In the genomic region with DNA sequence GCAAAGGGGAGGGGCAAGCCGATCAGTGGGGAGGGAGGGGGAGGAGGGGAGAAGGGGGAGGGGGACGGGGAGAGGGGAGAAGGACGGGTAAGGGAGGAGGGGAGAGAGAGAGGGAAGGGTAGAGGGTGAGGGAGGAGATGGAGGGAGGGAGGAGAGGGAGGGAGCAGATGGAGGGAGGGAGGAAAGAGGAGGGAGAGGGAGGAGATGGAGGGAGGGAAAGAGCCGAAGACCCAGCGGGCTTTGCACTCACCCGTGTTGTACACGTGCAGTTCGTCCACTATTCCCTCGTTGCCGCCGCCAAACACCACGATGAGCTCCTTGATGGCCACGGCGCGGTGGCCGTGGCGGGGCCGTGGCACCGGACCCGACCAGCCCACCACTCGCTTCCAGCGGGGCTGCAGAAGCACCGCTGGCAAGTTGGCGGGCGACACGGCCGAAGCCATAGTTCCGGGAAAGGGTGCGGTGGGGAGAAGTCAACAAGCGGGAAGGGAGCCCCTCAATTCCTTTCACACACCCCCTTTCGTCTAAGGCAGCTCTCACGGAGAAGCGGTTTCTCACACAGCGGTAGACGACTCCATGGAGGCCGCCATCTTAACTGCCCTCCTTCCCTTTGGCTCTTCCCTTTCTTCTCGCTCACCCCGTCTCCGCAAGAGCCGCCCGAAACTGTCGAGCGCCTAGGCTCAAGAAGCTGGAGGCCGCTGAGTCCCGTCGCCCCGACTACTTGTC, we compare ENCODE assay signal across 8 cellular contexts. TPM values are rescaled to one million over a fixed set of nuclear protein-coding genes. Genes with fewer than 3 reads are reported as not detected.
DNase-seq lines count a peak whose midpoint lies in the region; ATAC-seq, FAIRE-seq and TF ChIP-seq lines count a peak whose summit lies in the region.

No MANE protein-coding gene starts in this region.

- peak overlapping the region; percentile 100 for H3K4me3 Mint-ChIP-seq in activated naive CD4-positive, alpha-beta T cell treated with anti-CD3 and anti-CD28 coated beads, Interleukin-2, amount 10 ng/mL, durations not matched to agents 7 days and 5 days
- peak overlapping the region; percentile 100 for H3K4me3 Mint-ChIP-seq in stimulated activated memory B cell treated with anti-CD40 and anti-IgM and Interleukin-4, amounts not matched to agents 10 μg/mL and 1 μg/mL and 100 μg/mL, for 72 hours

- intact Hi-C loops in Panc1 (cut with micrococcal nuclease; ENCODE audit: unreplicated experiment) = no loop called here
- intact Hi-C loops in kidney (cut with DNase I) = no loop called here

- H3K9ac ChIP-seq in kidney (ENCODE audit: low read length in 2 of 2) = peak overlapping the region; percentile 58 to 81

- H3K27me3 ChIP-seq in Panc1 (ENCODE audit: control insufficient read depth, insufficient read depth, low read length) = no peaks in the 10 kb centered on the region

- no peaks in the 10 kb centered on the region for H3K27me3 Mint-ChIP-seq in activated naive CD4-positive, alpha-beta T cell treated with anti-CD3 and anti-CD28 coated beads, Interleukin-2, amount 10 ng/mL, durations not matched to agents 7 days and 5 days
- no peaks in the 10 kb centered on the region for H3K27me3 Mint-ChIP-seq in stimulated activated memory B cell treated with anti-CD40 and anti-IgM and Interleukin-4, amounts not matched to agents 10 μg/mL and 1 μg/mL and 100 μg/mL, for 72 hours

- peak overlapping the region; percentile 95 to 98 for H3K4me3 ChIP-seq in Panc1 (ENCODE audit: low read depth in 2 of 2, low read length in 2 of 2)
- H3K4me3 ChIP-seq in cardiac fibroblast (replicated peaks in 1 of 2; ENCODE audit: low read depth in 2 of 2, low read length in 2 of 2) = peak overlapping the region; percentile 80 to 83
- peak overlapping the region; percentile 83 to 88 for H3K4me3 ChIP-seq in kidney (ENCODE audit: low read length in 2 of 2)

- H3K9me3 Mint-ChIP-seq in activated naive CD4-positive, alpha-beta T cell treated with anti-CD3 and anti-CD28 coated beads, Interleukin-2, amount 10 ng/mL, durations not matched to agents 7 days and 5 days = no peaks in the 10 kb centered on the region
- H3K9me3 Mint-ChIP-seq in stimulated activated memory B cell treated with anti-CD40 and anti-IgM and Interleukin-4, amounts not matched to agents 10 μg/mL and 1 μg/mL and 100 μg/mL, for 72 hours = no peaks in the 10 kb centered on the region

- H3K27ac ChIP-seq in Panc1 (ENCODE audit: low read length) (peak overlapping the region; percentile 99), kidney (ENCODE audit: low read depth in 2 of 2, low read length in 2 of 2) (peak overlapping the region; percentile 99 to 100)

- no peak for TF ChIP-seq CTCF in Panc1 (IDR thresholded peaks at IDR 0.05)
- no peak for TF ChIP-seq CTCF in cardiac fibroblast (IDR thresholded peaks at IDR 0.05; ENCODE audit: low read depth, low read length)
- no peak for TF ChIP-seq CTCF in kidney (IDR thresholded peaks at IDR 0.05; ENCODE audit: borderline replicate concordance, extremely low read depth, insufficient read depth)

- CTCF ChIA-PET in activated naive CD4-positive, alpha-beta T cell treated with anti-CD3 and anti-CD28 coated beads, Interleukin-2, amount 10 ng/mL, durations not matched to agents 7 days and 5 days (lab: Charles Lee) = interaction anchor here (0.9 kb wide), 1 partner anchor 11 kb away, joined by 4 read pairs; no protein-coding TSS in a partner anchor
- CTCF ChIA-PET in Panc1 (lab: Charles Lee) = interaction anchor here (0.7 kb wide), 2 partner anchors 48 to 480 kb away, joined by 3 read pairs; no protein-coding TSS in a partner anchor

- in situ Hi-C loops in Panc1 (cut with HindIII; ENCODE audit: low pct_unique_long_range_greater_than_20kb, low sequenced_read_pairs) = no loop called here

- H3K36me3 Mint-ChIP-seq in activated naive CD4-positive, alpha-beta T cell treated with anti-CD3 and anti-CD28 coated beads, Interleukin-2, amount 10 ng/mL, durations not matched to agents 7 days and 5 days = peaks cover 29% of the 10 kb centered on the region
- peaks cover 33% of the 10 kb centered on the region for H3K36me3 Mint-ChIP-seq in stimulated activated memory B cell treated with anti-CD40 and anti-IgM and Interleukin-4, amounts not matched to agents 10 μg/mL and 1 μg/mL and 100 μg/mL, for 72 hours

- peak; percentile 59 for DNase-seq in activated naive CD4-positive, alpha-beta T cell treated with anti-CD3 and anti-CD28 coated beads, Interleukin-2, amount 10 ng/mL, durations not matched to agents 7 days and 5 days
- no peak for DNase-seq in activated naive CD4-positive, alpha-beta T cell treated with anti-CD3 and anti-CD28 coated beads, Interleukin-2, amount 50 U/mL, for 16 hours
- DNase-seq in Panc1 (ENCODE audit: low read depth, low spot score) (no peak), cardiac fibroblast (ENCODE audit: low read depth in 2 of 2) (peak; percentile 70 to 79), kidney (peak; percentile 86)

- H3K9me3 ChIP-seq in Panc1 (ENCODE audit: control insufficient read depth, insufficient read depth, low read depth, low read length) = no peaks in the 10 kb centered on the region
- no peaks in the 10 kb centered on the region for H3K9me3 ChIP-seq in kidney (ENCODE audit: control insufficient read depth in 1 of 2, low read length in 2 of 2)

- peaks cover 44% of the 10 kb centered on the region for H3K4me1 Mint-ChIP-seq in activated naive CD4-positive, alpha-beta T cell treated with anti-CD3 and anti-CD28 coated beads, Interleukin-2, amount 10 ng/mL, durations not matched to agents 7 days and 5 days
- H3K4me1 Mint-ChIP-seq in stimulated activated memory B cell treated with anti-CD40 and anti-IgM and Interleukin-4, amounts not matched to agents 10 μg/mL and 1 μg/mL and 100 μg/mL, for 72 hours = peaks cover 60% of the 10 kb centered on the region

- FAIRE-seq in kidney (lab: Jason Lieb, UNC) = no peak

- H3K36me3 ChIP-seq in Panc1 (ENCODE audit: control insufficient read depth, insufficient read depth, low read length) (no peaks in the 10 kb centered on the region; the same call in 1 of the 2 replicates), kidney (ENCODE audit: control insufficient read depth in 1 of 2, insufficient read depth in 2 of 2, low read length in 2 of 2) (no peaks in the 10 kb centered on the region)

- peak overlapping the region; percentile 100 for H3K27ac Mint-ChIP-seq in activated naive CD4-positive, alpha-beta T cell treated with anti-CD3 and anti-CD28 coated beads, Interleukin-2, amount 10 ng/mL, durations not matched to agents 7 days and 5 days
- H3K27ac Mint-ChIP-seq in stimulated activated memory B cell treated with anti-CD40 and anti-IgM and Interleukin-4, amounts not matched to agents 10 μg/mL and 1 μg/mL and 100 μg/mL, for 72 hours = peak overlapping the region; percentile 99

- peaks cover 39% of the 10 kb centered on the region for H3K4me1 ChIP-seq in Panc1 (ENCODE audit: control insufficient read depth, insufficient read depth, low read length)
- H3K4me1 ChIP-seq in kidney (ENCODE audit: control insufficient read depth in 1 of 2, insufficient read depth in 1 of 2, low read depth in 1 of 2, low read length in 2 of 2) = peaks cover 24 to 49% of the 10 kb centered on the region in 2 donors

- TSS peak; percentile 76 for BruUV-seq in Panc1 (replicated peaks; lab: Mats Ljungman, UMichigan)

- ATAC-seq in HG03378 (IDR thresholded peaks at IDR 0.05; ENCODE audit: unreplicated experiment) = peak; percentile 11
- peak; percentile 23 for ATAC-seq in Panc1
- peak; percentile 18 for ATAC-seq in stimulated activated memory B cell treated with anti-CD40 and anti-IgM and Interleukin-4, amounts not matched to agents 10 μg/mL and 1 μg/mL and 100 μg/mL, for 72 hours
- no peak for ATAC-seq in HG03521 (IDR thresholded peaks at IDR 0.05; ENCODE audit: unreplicated experiment)

- POLR2A ChIA-PET in Panc1 (lab: Charles Lee) = interaction anchor here (0.6 to 0.7 kb wide), 4 partner anchors 21 to 440 kb away, joined by 3 to 5 read pairs (median 4); no protein-coding TSS in a partner anchor

RNA-seq across cellular contexts. Expression of a gene that starts 1.1 kb away (rescaled TPM):
- 113 TPM for total RNA-seq in Panc1 (2021; ENCODE audit: unreplicated experiment)
- polyA plus RNA-seq in Panc1 (2012; ENCODE audit: insufficient read length) = 77.9 TPM
- total RNA-seq in kidney = 54.6 TPM
- polyA plus RNA-seq in kidney (ENCODE audit: insufficient read depth, low read depth, low replicate concordance) = 13.5 TPM

RNA-seq across cellular contexts. Expression of a gene that starts 2.0 kb away (rescaled TPM):
- total RNA-seq in Panc1 (2021; ENCODE audit: unreplicated experiment) (15.7 TPM), kidney (9.6 TPM)
- polyA plus RNA-seq in Panc1 (2012; ENCODE audit: insufficient read length) = 19.7 TPM
- 12.4 TPM for polyA plus RNA-seq in kidney (ENCODE audit: insufficient read depth, low read depth, low replicate concordance)

RNA-seq across cellular contexts. Expression of a gene that starts 26.1 kb away (rescaled TPM):
- total RNA-seq in Panc1 (2021; ENCODE audit: unreplicated experiment) = 0.62 TPM
- polyA plus RNA-seq in Panc1 (2012; ENCODE audit: insufficient read length) = 0.62 TPM
- total RNA-seq in kidney = 22.9 TPM
- polyA plus RNA-seq in kidney (ENCODE audit: insufficient read depth, low read depth, low replicate concordance) = 78.2 TPM

RNA-seq across cellular contexts. Expression of a gene that starts 35.7 kb away (rescaled TPM):
- total RNA-seq in Panc1 (2021; ENCODE audit: unreplicated experiment) (246 TPM), kidney (79.3 TPM)
- 347 TPM for polyA plus RNA-seq in Panc1 (2012; ENCODE audit: insufficient read length)
- polyA plus RNA-seq in kidney (ENCODE audit: insufficient read depth, low read depth, low replicate concordance) = 120 TPM

RNA-seq across cellular contexts. Expression of a gene that starts 44.5 kb away (rescaled TPM):
- total RNA-seq in Panc1 (2021; ENCODE audit: unreplicated experiment) = 225 TPM
- polyA plus RNA-seq in Panc1 (2012; ENCODE audit: insufficient read length) = 297 TPM
- total RNA-seq in kidney = 73.0 TPM
- polyA plus RNA-seq in kidney (ENCODE audit: insufficient read depth, low read depth, low replicate concordance) = 38.3 TPM

Comparison
In these comparisons a context has a peak if more than half of its experiments do, and no peak if none do; other contexts are left out.
1. DNase-seq: peak in activated naive CD4-positive, alpha-beta T cell treated with anti-CD3 and anti-CD28 coated beads, Interleukin-2, amount 10 ng/mL, durations not matched to agents 7 days and 5 days (single experiment), cardiac fibroblast (2 of 2) and kidney (single experiment); none in activated naive CD4-positive, alpha-beta T cell treated with anti-CD3 and anti-CD28 coated beads, Interleukin-2, amount 50 U/mL, for 16 hours (single experiment) and Panc1 (single experiment).
2. RNA of a gene that starts 26.1 kb away (total RNA-seq): 22.9 TPM in kidney (single experiment); 0.62 TPM in Panc1 (single experiment); every median in the first group is over 10 times any median in the second.
3. Peak in every context shown above with its lines, with median percentiles within 50 percentile points of each other: H3K4me3 ChIP-seq.